In genomic region chr10:22420787-22421517, GRCh38 we compare ENCODE assay signal across 9 cellular contexts.
DNase-seq lines count a peak whose midpoint lies in the region; ATAC-seq and TF ChIP-seq lines count a peak whose summit lies in the region.
"Had no signal": no experiment of that assay in that cellular context is flagged by ENCODE, and none has a peak within 500 bp of the region (broad histone marks: within the 10 kb centered on the region; RNA-seq: fewer than 3 reads in every experiment).

No MANE protein-coding gene starts in this region.

- intact Hi-C loops in PC-9 (cut with micrococcal nuclease; ENCODE audit: unreplicated experiment) (loop anchor here (5.0 to 10.0 kb wide), 3 partner anchors 294 to 1226 kb away; partner anchors contain the start of gene PIP4K2A), esophagus muscularis mucosa (cut with DNase I) (no loop called here)

- no peaks in the 10 kb centered on the region for H4K20me1 ChIP-seq in PC-9 (ENCODE audit: insufficient read depth)

- CTCF ChIA-PET in PC-9 (lab: Charles Lee): no interaction called here

- TF ChIP-seq CTCF in GM10266 (IDR thresholded peaks at IDR 0.05; ENCODE audit: control insufficient read depth, insufficient read depth, low read depth, missing control alignments) (peak; percentile 28), PC-9 (conservative IDR thresholded peaks at IDR 0.05) (peak; percentile 46), esophagus muscularis mucosa (IDR thresholded peaks at IDR 0.05) (peak in 2 of 3 experiments; percentile 20 to 30)

- BruUV-seq in PC-9 (replicated peaks; lab: Mats Ljungman, UMichigan): no TSS peak

- peaks cover 4% of the 10 kb centered on the region for H3K4me1 ChIP-seq in PC-9 (replicated peaks; ENCODE audit: insufficient read depth)
- H3K4me1 ChIP-seq in esophagus muscularis mucosa: no peaks in the 10 kb centered on the region

- H3K4me3 ChIP-seq in PC-9 (no peak overlapping the region), esophagus muscularis mucosa (no peak overlapping the region)

- ATAC-seq in HG02588 (IDR thresholded peaks at IDR 0.05; ENCODE audit: unreplicated experiment) (no peak), HG02571 (IDR thresholded peaks at IDR 0.05; ENCODE audit: unreplicated experiment) (no peak)

- peak; percentile 21 for DNase-seq in AG08395 (ENCODE audit: low spot score)
- DNase-seq in GM10266 (ENCODE audit: extremely low spot score): peak; percentile 33
- no peak for DNase-seq in PC-9
- no peak for DNase-seq in esophagus muscularis mucosa (ENCODE audit: extremely low spot score)
- no peak for DNase-seq in activated effector memory CD4-positive, alpha-beta T cell treated with Interleukin-2 at 50 U/mL for 16 hours
- DNase-seq in DMS79 (lab: John Stamatoyannopoulos, UW): no peak
- DNase-seq: activated CD4-positive, alpha-beta T cell treated with anti-CD3 and anti-CD28 coated beads for 4 hours had no signal

- no peaks in the 10 kb centered on the region for H3K79me2 ChIP-seq in PC-9 (ENCODE audit: low read depth)

- WGBS in esophagus muscularis mucosa: 92% methylated on average over 4 of the region's 4 CpGs

- no peaks in the 10 kb centered on the region for H3F3A ChIP-seq in PC-9 (ENCODE audit: insufficient read depth, low read depth)

- H2AFZ ChIP-seq in PC-9: no peak overlapping the region

- H3K27ac ChIP-seq in PC-9 (no peak overlapping the region), esophagus muscularis mucosa (replicated peaks in 1 of 4) (no peak overlapping the region)

- TF ChIP-seq POLR2A in esophagus muscularis mucosa (IDR thresholded peaks at IDR 0.05; ENCODE audit: low read depth): no peak

- H3K9me3 ChIP-seq in PC-9 (ENCODE audit: insufficient read depth, low read depth): no peaks in the 10 kb centered on the region
- no peaks in the 10 kb centered on the region for H3K9me3 ChIP-seq in esophagus muscularis mucosa

- H3K27me3 ChIP-seq in PC-9 (ENCODE audit: insufficient read depth, low read depth) (no peaks in the 10 kb centered on the region), esophagus muscularis mucosa (no peaks in the 10 kb centered on the region)

- no peaks in the 10 kb centered on the region for H3K9me2 ChIP-seq in PC-9 (ENCODE audit: insufficient read depth)

- POLR2A ChIA-PET in PC-9 (lab: Charles Lee; ENCODE audit: unreplicated experiment): no interaction called here

- H3K4me2 ChIP-seq in PC-9: no peak overlapping the region

- no peak for TF ChIP-seq EP300 in esophagus muscularis mucosa (IDR thresholded peaks at IDR 0.05)

- H3K36me3 ChIP-seq in PC-9 (ENCODE audit: low read depth) (no peaks in the 10 kb centered on the region), esophagus muscularis mucosa (no peaks in the 10 kb centered on the region)

Comparison
In these comparisons a context has a peak if more than half of its experiments do, and no peak if none do; other contexts are left out.
1. DNase-seq: peak in AG08395 (single experiment) and GM10266 (single experiment); none in PC-9 (0 of 2), esophagus muscularis mucosa (single experiment), activated effector memory CD4-positive, alpha-beta T cell treated with Interleukin-2 at 50 U/mL for 16 hours (single experiment) and DMS79 (single experiment).
2. Peak in every context shown above with its lines, with median percentiles within 50 percentile points of each other: CTCF ChIP-seq.